Comparison of ENCODE assay signal across 14 cellular contexts in genomic region chr17:29620271-29620670, GRCh38. TPM values are rescaled to one million over a fixed set of nuclear protein-coding genes. Genes with fewer than 3 reads are reported as not detected.
A peak's percentile ranks its signal among the peaks of the same experiment; 100 is the strongest.
DNase-seq lines count a peak whose midpoint lies in the region; ATAC-seq and TF ChIP-seq lines count a peak whose summit lies in the region.
"Had no signal": no experiment of that assay in that cellular context is flagged by ENCODE, and none has a peak within 500 bp of the region (broad histone marks: within the 10 kb centered on the region; RNA-seq: fewer than 3 reads in every experiment).

No MANE protein-coding gene starts in this region.

- no peaks in the 10 kb centered on the region for H3K9me3 ChIP-seq in lower lobe of right lung

- H3K4me1 Mint-ChIP-seq in HFFc6 (ENCODE audit: low read depth) (peaks cover 58% of the 10 kb centered on the region), type B pancreatic cell (ENCODE audit: unreplicated experiment) (peaks cover 6% of the 10 kb centered on the region)

- H3K27ac Mint-ChIP-seq in HFFc6 (no peak overlapping the region), type B pancreatic cell (no peak overlapping the region)
- H3K27ac Mint-ChIP-seq: activated naive CD8-positive, alpha-beta T cell treated with anti-CD3 and anti-CD28 coated beads, Interleukin-2, amount 10 ng/mL, durations not matched to agents 7 days and 5 days had no signal

- in situ Hi-C loops in astrocyte of the spinal cord (cut with HindIII; ENCODE audit: low sequenced_read_pairs), result no loop called here

- H3K4me3 Mint-ChIP-seq in HFFc6 (peak overlapping the region; percentile 11; the same call in 1 of the 2 replicates), type B pancreatic cell (no peak overlapping the region)
- H3K4me3 Mint-ChIP-seq: activated naive CD8-positive, alpha-beta T cell treated with anti-CD3 and anti-CD28 coated beads, Interleukin-2, amount 10 ng/mL, durations not matched to agents 7 days and 5 days had no signal

- ATAC-seq in lower lobe of right lung, result no peak
- ATAC-seq: activated CD4-positive, CD25-positive, alpha-beta regulatory T cell treated with anti-CD3 and anti-CD28 coated beads, Interleukin-2, amount 50 U/mL, for 24 hours; stimulated activated naive CD8-positive, alpha-beta T cell treated with anti-CD3 and anti-CD28 coated beads, Interleukin-15, Interleukin-2, amounts not matched to agents 100 U/mL and 50 U/mL, for 24 hours had no signal

- no peak overlapping the region for H3K27ac ChIP-seq in lower lobe of right lung

- peaks cover 11% of the 10 kb centered on the region for H3K27me3 ChIP-seq in lower lobe of right lung (ENCODE audit: low read depth)

- TF ChIP-seq CTCF in HFFc6 (IDR thresholded peaks at IDR 0.05), result no peak
- TF ChIP-seq CTCF in astrocyte of the spinal cord (IDR thresholded peaks at IDR 0.05; ENCODE audit: low read depth, low read length), result no peak
- TF ChIP-seq CTCF in lower lobe of right lung (IDR thresholded peaks at IDR 0.05), result no peak
- TF ChIP-seq CTCF in type B pancreatic cell (conservative IDR thresholded peaks at IDR 0.05), result no peak

- intact Hi-C loops in lower lobe of right lung (cut with DNase I), result no loop called here

- DNase-seq in COLO668 (lab: John Stamatoyannopoulos, UW; ENCODE audit: unreplicated experiment) (peak; percentile 13), HFFc6 (peak; percentile 22), astrocyte of the spinal cord (ENCODE audit: low read depth, low spot score) (peak; percentile 29), myocyte (ENCODE audit: low read depth) (peak; percentile 78), lower lobe of right lung (no peak), cortex of kidney (lab: John Stamatoyannopoulos, UW) (no peak), GM19238 (ENCODE audit: insufficient read length, low spot score) (no peak), type B pancreatic cell (ENCODE audit: extremely low spot score, unreplicated experiment) (no peak)
- DNase-seq: activated naive CD8-positive, alpha-beta T cell treated with anti-CD3 and anti-CD28 coated beads, Interleukin-2, amount 10 ng/mL, durations not matched to agents 7 days and 5 days; erythroblast; stimulated activated naive CD8-positive, alpha-beta T cell treated with anti-CD3 and anti-CD28 coated beads, Interleukin-15, Interleukin-2, amounts not matched to agents 100 U/mL and 50 U/mL, for 24 hours; SW 1271 had no signal

- no peak overlapping the region for H3K4me3 ChIP-seq in astrocyte of the spinal cord (ENCODE audit: low read depth, low read length)
- H3K4me3 ChIP-seq in lower lobe of right lung, result no peak overlapping the region

- H3K9me3 Mint-ChIP-seq in HFFc6 (no peaks in the 10 kb centered on the region), type B pancreatic cell (no peaks in the 10 kb centered on the region)
- H3K9me3 Mint-ChIP-seq: activated naive CD8-positive, alpha-beta T cell treated with anti-CD3 and anti-CD28 coated beads, Interleukin-2, amount 10 ng/mL, durations not matched to agents 7 days and 5 days had no signal

- H3K36me3 ChIP-seq in lower lobe of right lung, result no peaks in the 10 kb centered on the region

- no peaks in the 10 kb centered on the region for H3K36me3 Mint-ChIP-seq in HFFc6 (ENCODE audit: low read depth)
- H3K36me3 Mint-ChIP-seq in type B pancreatic cell, result no peaks in the 10 kb centered on the region

- H3K27me3 Mint-ChIP-seq in HFFc6 (ENCODE audit: insufficient read depth) (peaks cover 2% of the 10 kb centered on the region), type B pancreatic cell (peaks cover 59% of the 10 kb centered on the region)

- H3K4me1 ChIP-seq in lower lobe of right lung, result peaks cover 47% of the 10 kb centered on the region

RNA-seq across cellular contexts. Expression of gene CORO6, which starts 2.4 kb away (rescaled TPM):
- 1 to 10 TPM; 4.6 to 6.1 (median 5.4) TPM for total RNA-seq in HFFc6 (2021; fragmentation: NEBNext Ultra II Directional; extraction: Animal tissue kit (Norgen Biotek cat#: 25700))
- total RNA-seq in myocyte (254 and 269 TPM in 2 replicates), lower lobe of right lung (6.6 TPM), type B pancreatic cell (ENCODE audit: low replicate concordance) (2.0 and 6.8 TPM in 2 replicates)
- polyA plus RNA-seq in myocyte (2012), result 102 TPM
- polyA plus RNA-seq: CD14-positive monocyte had no signal

RNA-seq across cellular contexts. Expression of gene ANKRD13B, which starts 27.3 kb away (rescaled TPM):
- 1 to 10 TPM; 1.9 to 4.3 (median 3.0) TPM for total RNA-seq in HFFc6 (2021; fragmentation: NEBNext Ultra II Directional; extraction: Animal tissue kit (Norgen Biotek cat#: 25700))
- total RNA-seq in myocyte, result 29.1 and 41.2 TPM in 2 replicates
- polyA plus RNA-seq in myocyte (2012), result 13.0 TPM
- total RNA-seq in lower lobe of right lung, result 6.6 TPM
- 21.0 and 50.5 TPM in 2 replicates for total RNA-seq in type B pancreatic cell (ENCODE audit: low replicate concordance)
- polyA plus RNA-seq: CD14-positive monocyte had no signal

RNA-seq across cellular contexts. Expression of gene GIT1, which starts 30.8 kb away (rescaled TPM):
- total RNA-seq in HFFc6 (2021; fragmentation: NEBNext Ultra II Directional; extraction: Animal tissue kit (Norgen Biotek cat#: 25700)), result 10 to 100 TPM; 24.1 to 29.7 (median 28.7) TPM
- total RNA-seq in myocyte (64.7 and 71.2 TPM in 2 replicates), lower lobe of right lung (53.1 TPM), type B pancreatic cell (ENCODE audit: low replicate concordance) (44.0 and 66.7 TPM in 2 replicates)
- polyA plus RNA-seq in myocyte (2012), result 37.5 TPM

RNA-seq across cellular contexts. Expression of gene TP53I13, which starts 51.8 kb away (rescaled TPM):
- total RNA-seq in HFFc6 (2021; fragmentation: NEBNext Ultra II Directional; extraction: Animal tissue kit (Norgen Biotek cat#: 25700)), result 10 to 100 TPM; 31.3 to 36.6 (median 35.3) TPM
- total RNA-seq in myocyte, result 44.3 and 46.7 TPM in 2 replicates
- polyA plus RNA-seq in myocyte (2012), result 38.4 TPM
- total RNA-seq in lower lobe of right lung, result 62.7 TPM
- 38.9 and 50.3 TPM in 2 replicates for total RNA-seq in type B pancreatic cell (ENCODE audit: low replicate concordance)

RNA-seq across cellular contexts. Expression of gene ABHD15, which starts 53.4 kb away (rescaled TPM):
- 1 to 10 TPM; 6.4 to 9.8 (median 7.0) TPM for total RNA-seq in HFFc6 (2021; fragmentation: NEBNext Ultra II Directional; extraction: Animal tissue kit (Norgen Biotek cat#: 25700))
- total RNA-seq in myocyte (7.9 and 8.5 TPM in 2 replicates), lower lobe of right lung (14.3 TPM), type B pancreatic cell (ENCODE audit: low replicate concordance) (11.6 and 12.2 TPM in 2 replicates)
- polyA plus RNA-seq in myocyte (2012), result 7.7 TPM

Comparison
In these comparisons a context has a peak if more than half of its experiments do, and no peak if none do; other contexts are left out.
1. DNase-seq: peak in COLO668 (single experiment), HFFc6 (single experiment), astrocyte of the spinal cord (single experiment) and myocyte (single experiment); none in lower lobe of right lung (single experiment), cortex of kidney (single experiment), GM19238 (single experiment) and type B pancreatic cell (single experiment).
2. RNA of gene CORO6, which starts 2.4 kb away (total RNA-seq): 254 to 269 TPM in myocyte; 2.0 to 6.8 TPM in type B pancreatic cell, 6.6 TPM in lower lobe of right lung (single experiment) and 4.6 to 6.1 TPM in HFFc6; every median in the first group is over 10 times any median in the second.